Comparison of ENCODE assay signal across 13 cellular contexts in genomic region chr11:69280994-69281393, GRCh38. TPM values are rescaled to one million over a fixed set of nuclear protein-coding genes. Genes with fewer than 3 reads are reported as not detected.
A peak's percentile ranks its signal among the peaks of the same experiment; 100 is the strongest.
DNase-seq lines count a peak whose midpoint lies in the region; ATAC-seq and TF ChIP-seq lines count a peak whose summit lies in the region.
"Had no signal": no experiment of that assay in that cellular context is flagged by ENCODE, and none has a peak within 500 bp of the region (broad histone marks: within the 10 kb centered on the region; RNA-seq: fewer than 3 reads in every experiment).

No MANE protein-coding gene starts in this region.

- peak overlapping the region; percentile 81 for H3K27ac Mint-ChIP-seq in MCF 10A (ENCODE audit: low read depth, unreplicated experiment)
- H3K27ac Mint-ChIP-seq: activated CD4-positive, alpha-beta memory T cell treated with anti-CD3 and anti-CD28 coated beads for 36 hours had no signal

- H3K9me3 ChIP-seq in breast epithelium (no peaks in the 10 kb centered on the region), body of pancreas (no peaks in the 10 kb centered on the region), upper lobe of left lung (no peaks in the 10 kb centered on the region), prostate gland (no peaks in the 10 kb centered on the region)

- H3K27ac ChIP-seq in breast epithelium (no peak overlapping the region), body of pancreas (peak overlapping the region; percentile 41 to 79 (median 74)), upper lobe of left lung (peak overlapping the region in 1 of 4 donors; percentile 10), prostate gland (no peak overlapping the region)
- H3K27ac ChIP-seq: 22Rv1 had no signal

- H3K4me1 ChIP-seq in breast epithelium, result peaks cover 0 to 13% of the 10 kb centered on the region in 2 donors
- peaks cover 53% of the 10 kb centered on the region for H3K4me1 ChIP-seq in body of pancreas
- H3K4me1 ChIP-seq in upper lobe of left lung, result peaks cover 0 to 21% (median 14%) of the 10 kb centered on the region in 4 donors
- H3K4me1 ChIP-seq in prostate gland (replicated peaks), result peaks cover 10% of the 10 kb centered on the region

- TF ChIP-seq EP300 in upper lobe of left lung (IDR thresholded peaks at IDR 0.05), result peak in 1 of 4 donors; percentile 18

- intact Hi-C loops in MCF 10A (cut with micrococcal nuclease) (loop anchor here (1.0 to 5.0 kb wide), 2 partner anchors 16 to 161 kb away; no protein-coding TSS in a partner anchor), breast epithelium (cut with DNase I; ENCODE audit: low total_unique reads) (no loop called here), body of pancreas (cut with DNase I) (no loop called here), prostate gland (cut with DNase I) (no loop called here)

- H3K27me3 Mint-ChIP-seq in MCF 10A (ENCODE audit: insufficient read depth, unreplicated experiment), result no peaks in the 10 kb centered on the region

- DNase-seq in MCF 10A (ENCODE audit: unreplicated experiment), result peak; percentile 84
- DNase-seq in breast epithelium (ENCODE audit: low spot score in 2 of 2), result no peak
- peak; percentile 37 to 73 (median 60) for DNase-seq in body of pancreas
- peak; percentile 73 for DNase-seq in islet precursor cell
- DNase-seq in upper lobe of left lung, result no peak
- no peak for DNase-seq in NCI-H1105 (lab: John Stamatoyannopoulos, UW)
- no peak for DNase-seq in stimulated activated CD4-positive, alpha-beta T cell treated with anti-CD3 and anti-CD28 coated beads, Interleukin-2, amount 100 ng/mL, for 48 hours
- no peak for DNase-seq in prostate gland (ENCODE audit: low spot score)
- DNase-seq: activated CD4-positive, alpha-beta memory T cell treated with anti-CD3 and anti-CD28 coated beads for 36 hours; aorta; NCI-H1417 treated with DMSO at 0.1 percent for 48 hours; SHP77 had no signal

- H3K36me3 ChIP-seq in breast epithelium (no peaks in the 10 kb centered on the region), body of pancreas (replicated peaks in 1 of 2; ENCODE audit: insufficient read depth in 1 of 2, low read depth in 2 of 2) (no peaks in the 10 kb centered on the region), upper lobe of left lung (no peaks in the 10 kb centered on the region), prostate gland (no peaks in the 10 kb centered on the region)

- peak overlapping the region; percentile 33 for H3K4me3 Mint-ChIP-seq in MCF 10A (ENCODE audit: unreplicated experiment)
- H3K4me3 Mint-ChIP-seq: activated CD4-positive, alpha-beta memory T cell treated with anti-CD3 and anti-CD28 coated beads for 36 hours had no signal

- TF ChIP-seq POLR2A in breast epithelium (IDR thresholded peaks at IDR 0.05), result no peak
- peak in 1 of 3 donors; percentile 37 for TF ChIP-seq POLR2A in body of pancreas (IDR thresholded peaks at IDR 0.05)
- TF ChIP-seq POLR2A in upper lobe of left lung (IDR thresholded peaks at IDR 0.05), result no peak
- no peak for TF ChIP-seq POLR2A in prostate gland (IDR thresholded peaks at IDR 0.05)

- TF ChIP-seq CTCF in MCF 10A (IDR thresholded peaks at IDR 0.05; ENCODE audit: unreplicated experiment) (no peak), breast epithelium (IDR thresholded peaks at IDR 0.05) (no peak), body of pancreas (IDR thresholded peaks at IDR 0.05) (no peak), upper lobe of left lung (IDR thresholded peaks at IDR 0.05) (no peak), prostate gland (IDR thresholded peaks at IDR 0.05) (no peak)

- no TSS peak for BruUV-seq in MCF 10A (replicated peaks; lab: Mats Ljungman, UMichigan)

- no peaks in the 10 kb centered on the region for H3K9me3 Mint-ChIP-seq in MCF 10A (ENCODE audit: unreplicated experiment)
- H3K9me3 Mint-ChIP-seq: activated CD4-positive, alpha-beta memory T cell treated with anti-CD3 and anti-CD28 coated beads for 36 hours had no signal

- H3K27me3 ChIP-seq in breast epithelium, result no peaks in the 10 kb centered on the region
- no peaks in the 10 kb centered on the region for H3K27me3 ChIP-seq in body of pancreas
- H3K27me3 ChIP-seq in upper lobe of left lung, result no peaks in the 10 kb centered on the region
- H3K27me3 ChIP-seq in prostate gland (replicated peaks; ENCODE audit: insufficient read depth), result no peaks in the 10 kb centered on the region

- H3K4me3 ChIP-seq in breast epithelium (no peak overlapping the region), body of pancreas (no peak overlapping the region), upper lobe of left lung (no peak overlapping the region), prostate gland (no peak overlapping the region)

- no peaks in the 10 kb centered on the region for H3K4me1 Mint-ChIP-seq in MCF 10A (ENCODE audit: insufficient read depth, unreplicated experiment)

- 30 to 42% methylated on average over 5 to 6 of the region's 6 CpGs for WGBS in body of pancreas, 2 donors
- 49 to 65% methylated on average over 5 to 6 of the region's 6 CpGs for WGBS in upper lobe of left lung, 2 donors
- 49% methylated on average over 6 of the region's 6 CpGs for WGBS in prostate gland

- peak; percentile 54 for ATAC-seq in body of pancreas
- peak; percentile 22 to 90 for ATAC-seq in upper lobe of left lung (ENCODE audit: low FRiP score in 2 of 2)

- no peaks in the 10 kb centered on the region for H3K36me3 Mint-ChIP-seq in MCF 10A (ENCODE audit: insufficient read depth, unreplicated experiment)
- H3K36me3 Mint-ChIP-seq: activated CD4-positive, alpha-beta memory T cell treated with anti-CD3 and anti-CD28 coated beads for 36 hours had no signal

- CTCF ChIA-PET in MCF 10A (lab: Yijun Ruan, JAX), result interaction anchor here (0.5 to 1.6 kb wide), 4 partner anchors 11 to 402 kb away, joined by 3 to 6 read pairs (median 6); no protein-coding TSS in a partner anchor

- POLR2A ChIA-PET in MCF 10A (lab: Yijun Ruan, JAX), result interaction anchor here (0.6 to 2.2 kb wide), 4 partner anchors 16 to 179 kb away, joined by 3 to 15 read pairs (median 5); no protein-coding TSS in a partner anchor

RNA-seq across cellular contexts. Expression of gene MYEOV, which starts 13.0 kb away (rescaled TPM):
- total RNA-seq in MCF 10A (2022), result 0.49 TPM in 1 of 2 replicates, not detected in the other
- 10 to 100 TPM in 2 of 3 donors, 1 to 10 TPM in 1; 2.8 to 22.0 (median 18.7) TPM for total RNA-seq in breast epithelium
- 1 to 10 TPM; 2.3 to 7.0 TPM for total RNA-seq in body of pancreas
- under 1 TPM in 4 of 6 donors, not detected in 2; 0.30 to 0.98 (median 0.77) TPM for total RNA-seq in upper lobe of left lung
- total RNA-seq in prostate gland, result 1 to 10 TPM in 1 of 2 donors, not detected in 1; 1.1 TPM

Comparison
In these comparisons a context has a peak if more than half of its experiments do, and no peak if none do; other contexts are left out.
1. DNase-seq: peak in MCF 10A (single experiment), body of pancreas (4 of 4) and islet precursor cell (single experiment); none in breast epithelium (0 of 2), upper lobe of left lung (0 of 2), NCI-H1105 (single experiment), stimulated activated CD4-positive, alpha-beta T cell treated with anti-CD3 and anti-CD28 coated beads, Interleukin-2, amount 100 ng/mL, for 48 hours (0 of 2) and prostate gland (single experiment).
2. H3K27ac ChIP-seq: peak in body of pancreas (4 of 4); none in breast epithelium (0 of 2) and prostate gland (0 of 2).